In the genomic region with DNA sequence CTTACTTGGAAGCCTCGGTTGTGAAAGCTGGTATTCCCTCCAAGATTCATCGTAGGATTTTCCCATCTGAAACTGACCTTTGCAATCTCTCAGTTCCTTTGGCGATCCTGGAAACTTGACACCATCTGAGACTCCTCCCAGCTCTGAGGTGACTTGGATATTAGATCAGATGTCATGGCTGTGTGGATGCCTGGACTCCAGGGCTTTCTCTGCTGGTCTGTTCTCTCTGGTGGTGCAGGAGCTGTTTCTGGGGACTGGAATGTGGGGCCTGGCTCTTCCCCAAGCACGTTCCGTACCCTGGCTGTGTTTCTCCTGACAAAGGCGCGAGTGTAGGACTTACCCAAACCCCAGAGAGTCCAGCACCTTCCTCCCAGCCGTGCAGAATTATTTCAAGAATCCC, we compare ENCODE assay signal across 1 cellular context.
TF ChIP-seq lines count a peak whose summit lies in the region.

No MANE protein-coding gene starts in this region.

TF ChIP-seq in GM23338, 12 proteins besides CTCF, POLR2A, EP300 and RAD21 (continued from another document):
- no peak for TF ChIP-seq NANOG (IDR thresholded peaks at IDR 0.05; ENCODE audit: borderline replicate concordance)
- no peak for TF ChIP-seq POLR2AphosphoS5 (IDR thresholded peaks at IDR 0.05; ENCODE audit: low read depth)
